ENCODE assay signal across 8 cellular contexts in genomic region chr7:155796381-155797261, GRCh38. TPM values are rescaled to one million over a fixed set of nuclear protein-coding genes. Genes with fewer than 3 reads are reported as not detected.
DNase-seq lines count a peak whose midpoint lies in the region; ATAC-seq and TF ChIP-seq lines count a peak whose summit lies in the region.

No MANE protein-coding gene starts in this region.

- peaks cover 34 to 56% of the 10 kb centered on the region in 2 experiments for H3K27me3 ChIP-seq in mesenchymal stem cell (ENCODE audit: control insufficient read depth in 1 of 2, insufficient read depth in 1 of 2, low read length in 2 of 2)

- no peak overlapping the region for H4K91ac ChIP-seq in mesenchymal stem cell (ENCODE audit: low read length)

- no peak overlapping the region for H3K18ac ChIP-seq in mesenchymal stem cell (ENCODE audit: low read depth in 1 of 2, low read length in 2 of 2)

- ATAC-seq in GM19438 (IDR thresholded peaks at IDR 0.05; ENCODE audit: low read depth, unreplicated experiment) (peak; percentile 67), HG02678 (IDR thresholded peaks at IDR 0.05; ENCODE audit: unreplicated experiment) (no peak)

- H2BK5ac ChIP-seq in mesenchymal stem cell (ENCODE audit: low read depth, low read length, poor library complexity, severe bottlenecking), result no peak overlapping the region

- H2AFZ ChIP-seq in mesenchymal stem cell (ENCODE audit: low read depth, low read length), result no peak overlapping the region

- H3K23ac ChIP-seq in mesenchymal stem cell (ENCODE audit: low read length in 2 of 2), result no peak overlapping the region

- H2BK12ac ChIP-seq in mesenchymal stem cell (ENCODE audit: low read length in 2 of 2), result no peak overlapping the region

- CTCF ChIA-PET in activated CD4-positive, alpha-beta T cell treated with anti-CD3 and anti-CD28 coated beads, Interleukin-2, amount 10 ng/mL, durations not matched to agents 7 days and 5 days (lab: Charles Lee), result interaction anchor here (1.0 kb wide), 1 partner anchor 814 kb away, joined by 3 read pairs; no protein-coding TSS in a partner anchor

- H2AK5ac ChIP-seq in mesenchymal stem cell (ENCODE audit: low read length, severe bottlenecking), result no peak overlapping the region

- H3K9me3 Mint-ChIP-seq in CD14-positive monocyte, result peaks cover 0 to 13% (median 0%) of the 10 kb centered on the region in 7 donors
- no peaks in the 10 kb centered on the region for H3K9me3 Mint-ChIP-seq in activated CD4-positive, alpha-beta T cell treated with anti-CD3 and anti-CD28 coated beads, Interleukin-2, amount 10 ng/mL, durations not matched to agents 7 days and 5 days

- no peak overlapping the region for H2BK120ac ChIP-seq in mesenchymal stem cell (ENCODE audit: low read depth, low read length)

- H3K4me1 ChIP-seq in mesenchymal stem cell (ENCODE audit: control insufficient read depth, insufficient read depth, low read depth, low read length), result peaks cover 3% of the 10 kb centered on the region

- peak overlapping the region; percentile 61 for H3K4me2 ChIP-seq in mesenchymal stem cell (ENCODE audit: low read length, poor library complexity, severe bottlenecking)

- no peaks in the 10 kb centered on the region for H3K36me3 ChIP-seq in mesenchymal stem cell (ENCODE audit: control insufficient read depth in 1 of 2, insufficient read depth in 2 of 2, low read depth in 1 of 2, low read length in 2 of 2)

- H2BK15ac ChIP-seq in mesenchymal stem cell (ENCODE audit: low read depth, poor library complexity, severe bottlenecking), result peak overlapping the region; percentile 60

- WGBS in mesenchymal stem cell, result 45% methylated on average over 41 of the region's 60 CpGs

- H3K9ac ChIP-seq in mesenchymal stem cell (ENCODE audit: low read length), result no peak overlapping the region

- H3K14ac ChIP-seq in mesenchymal stem cell (ENCODE audit: low read length in 2 of 2), result no peak overlapping the region

- H3K9me3 ChIP-seq in mesenchymal stem cell (ENCODE audit: control insufficient read depth, low read length), result no peaks in the 10 kb centered on the region

- no peak overlapping the region for H3K4ac ChIP-seq in mesenchymal stem cell (ENCODE audit: low read depth in 1 of 2, low read length in 2 of 2)

- H4K8ac ChIP-seq in mesenchymal stem cell (ENCODE audit: low read length), result no peak overlapping the region

- H3K27ac Mint-ChIP-seq in CD14-positive monocyte, result no peak overlapping the region
- no peak overlapping the region for H3K27ac Mint-ChIP-seq in activated CD4-positive, alpha-beta T cell treated with anti-CD3 and anti-CD28 coated beads, Interleukin-2, amount 10 ng/mL, durations not matched to agents 7 days and 5 days

- H3K27me3 Mint-ChIP-seq in CD14-positive monocyte (ENCODE audit: low read depth in 3 of 3), result peaks cover 36 to 60% (median 43%) of the 10 kb centered on the region in 3 donors
- H3K27me3 Mint-ChIP-seq in activated CD4-positive, alpha-beta T cell treated with anti-CD3 and anti-CD28 coated beads, Interleukin-2, amount 10 ng/mL, durations not matched to agents 7 days and 5 days, result peaks cover 29% of the 10 kb centered on the region

- intact Hi-C loops in CD14-positive monocyte (cut with micrococcal nuclease), result loop anchor here (10.0 kb wide), 4 partner anchors 678 to 1458 kb away; no protein-coding TSS in a partner anchor

- peak overlapping the region in 1 of 2 donors; percentile 28 for H3K4me3 Mint-ChIP-seq in CD14-positive monocyte
- H3K4me3 Mint-ChIP-seq in activated CD4-positive, alpha-beta T cell treated with anti-CD3 and anti-CD28 coated beads, Interleukin-2, amount 10 ng/mL, durations not matched to agents 7 days and 5 days, result no peak overlapping the region

- H3K36me3 Mint-ChIP-seq in CD14-positive monocyte, result peaks cover 0 to 2% of the 10 kb centered on the region in 2 donors
- no peaks in the 10 kb centered on the region for H3K36me3 Mint-ChIP-seq in activated CD4-positive, alpha-beta T cell treated with anti-CD3 and anti-CD28 coated beads, Interleukin-2, amount 10 ng/mL, durations not matched to agents 7 days and 5 days (ENCODE audit: low read depth)

- no peak overlapping the region for H3K27ac ChIP-seq in mesenchymal stem cell (ENCODE audit: low read length, poor library complexity, severe bottlenecking)

- no peaks in the 10 kb centered on the region for H3K79me1 ChIP-seq in mesenchymal stem cell (replicated peaks; ENCODE audit: low read length, poor library complexity, severe bottlenecking)

- DNase-seq in CD14-positive monocyte (ENCODE audit: low spot score) (no peak), LNCaP clone FGC (ENCODE audit: low read depth) (no peak), dermis blood vessel endothelial cell (peak; percentile 70), mesenchymal stem cell (no peak)
- DNase-seq in activated CD4-positive, alpha-beta T cell treated with anti-CD3 and anti-CD28 coated beads, Interleukin-2, amount 10 ng/mL, durations not matched to agents 7 days and 5 days, result peak; percentile 61
- peak; percentile 65 for DNase-seq in stimulated activated CD8-positive, alpha-beta memory T cell treated with anti-CD3 and anti-CD28 coated beads, Interleukin-4, amount 100 ng/mL, for 24 hours (ENCODE audit: low read depth)

- TF ChIP-seq CTCF in CD14-positive monocyte (IDR thresholded peaks at IDR 0.05), result peak; percentile 93
- peak; percentile 96 for TF ChIP-seq CTCF in LNCaP clone FGC (IDR thresholded peaks at IDR 0.05; ENCODE audit: control insufficient read depth, extremely low read depth, insufficient read depth)

- POLR2A ChIA-PET in activated CD4-positive, alpha-beta T cell treated with anti-CD3 and anti-CD28 coated beads, Interleukin-2, amount 10 ng/mL, durations not matched to agents 7 days and 5 days (lab: Charles Lee), result no interaction called here

- H3K4me3 ChIP-seq in LNCaP clone FGC (ENCODE audit: low read depth, low read length) (no peak overlapping the region), mesenchymal stem cell (ENCODE audit: insufficient read depth in 1 of 2, low read depth in 1 of 2, low read length in 2 of 2) (no peak overlapping the region)

- H3K4me1 Mint-ChIP-seq in CD14-positive monocyte, result peaks cover 11% of the 10 kb centered on the region
- peaks cover 9% of the 10 kb centered on the region for H3K4me1 Mint-ChIP-seq in activated CD4-positive, alpha-beta T cell treated with anti-CD3 and anti-CD28 coated beads, Interleukin-2, amount 10 ng/mL, durations not matched to agents 7 days and 5 days

RNA-seq across cellular contexts. Expression of gene SHH, which starts 15.6 kb away (rescaled TPM):
- not detected for polyA plus RNA-seq in CD14-positive monocyte
- not detected for total RNA-seq in activated CD4-positive, alpha-beta T cell treated with anti-CD3 and anti-CD28 coated beads, Interleukin-2, amount 10 ng/mL, durations not matched to agents 7 days and 5 days
- 0.05 TPM in 1 of 2 replicates, not detected in the other for total RNA-seq in dermis blood vessel endothelial cell
- polyA plus RNA-seq in mesenchymal stem cell (2013, experiment 1 of 2), result 0.01 TPM
- not detected for polyA plus RNA-seq in mesenchymal stem cell (2013, experiment 2 of 2)

Comparison
In these comparisons a context has a peak if more than half of its experiments do, and no peak if none do; other contexts are left out.
1. DNase-seq: peak in activated CD4-positive, alpha-beta T cell treated with anti-CD3 and anti-CD28 coated beads, Interleukin-2, amount 10 ng/mL, durations not matched to agents 7 days and 5 days (single experiment), dermis blood vessel endothelial cell (single experiment) and stimulated activated CD8-positive, alpha-beta memory T cell treated with anti-CD3 and anti-CD28 coated beads, Interleukin-4, amount 100 ng/mL, for 24 hours (single experiment); none in CD14-positive monocyte (single experiment), LNCaP clone FGC (single experiment) and mesenchymal stem cell (single experiment).